ENCODE assay signal across 1 cellular context in the genomic region with DNA sequence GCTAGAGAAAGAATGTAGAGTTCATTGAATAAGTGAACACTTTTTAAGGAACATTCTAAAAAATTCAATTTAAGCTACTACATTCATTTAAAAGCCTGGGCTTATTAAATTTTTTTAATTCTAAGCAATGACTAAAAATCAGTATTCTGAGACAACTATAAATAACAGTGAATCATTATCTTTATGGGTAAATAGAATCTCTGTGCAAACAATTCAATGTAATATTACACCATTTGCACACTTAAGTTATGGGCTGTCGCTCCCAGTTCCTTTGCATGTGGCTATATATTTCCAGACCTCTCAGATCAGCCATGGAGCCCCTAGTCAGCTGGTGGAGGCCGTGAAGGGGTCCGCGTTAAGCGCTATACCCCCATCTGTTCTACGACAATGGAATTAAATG.
TF ChIP-seq lines count a peak whose summit lies in the region.

No MANE protein-coding gene starts in this region.

TF ChIP-seq in GM23338, 12 proteins besides CTCF, POLR2A, EP300 and RAD21 (continued from another document):
- TF ChIP-seq, protein P1, sequence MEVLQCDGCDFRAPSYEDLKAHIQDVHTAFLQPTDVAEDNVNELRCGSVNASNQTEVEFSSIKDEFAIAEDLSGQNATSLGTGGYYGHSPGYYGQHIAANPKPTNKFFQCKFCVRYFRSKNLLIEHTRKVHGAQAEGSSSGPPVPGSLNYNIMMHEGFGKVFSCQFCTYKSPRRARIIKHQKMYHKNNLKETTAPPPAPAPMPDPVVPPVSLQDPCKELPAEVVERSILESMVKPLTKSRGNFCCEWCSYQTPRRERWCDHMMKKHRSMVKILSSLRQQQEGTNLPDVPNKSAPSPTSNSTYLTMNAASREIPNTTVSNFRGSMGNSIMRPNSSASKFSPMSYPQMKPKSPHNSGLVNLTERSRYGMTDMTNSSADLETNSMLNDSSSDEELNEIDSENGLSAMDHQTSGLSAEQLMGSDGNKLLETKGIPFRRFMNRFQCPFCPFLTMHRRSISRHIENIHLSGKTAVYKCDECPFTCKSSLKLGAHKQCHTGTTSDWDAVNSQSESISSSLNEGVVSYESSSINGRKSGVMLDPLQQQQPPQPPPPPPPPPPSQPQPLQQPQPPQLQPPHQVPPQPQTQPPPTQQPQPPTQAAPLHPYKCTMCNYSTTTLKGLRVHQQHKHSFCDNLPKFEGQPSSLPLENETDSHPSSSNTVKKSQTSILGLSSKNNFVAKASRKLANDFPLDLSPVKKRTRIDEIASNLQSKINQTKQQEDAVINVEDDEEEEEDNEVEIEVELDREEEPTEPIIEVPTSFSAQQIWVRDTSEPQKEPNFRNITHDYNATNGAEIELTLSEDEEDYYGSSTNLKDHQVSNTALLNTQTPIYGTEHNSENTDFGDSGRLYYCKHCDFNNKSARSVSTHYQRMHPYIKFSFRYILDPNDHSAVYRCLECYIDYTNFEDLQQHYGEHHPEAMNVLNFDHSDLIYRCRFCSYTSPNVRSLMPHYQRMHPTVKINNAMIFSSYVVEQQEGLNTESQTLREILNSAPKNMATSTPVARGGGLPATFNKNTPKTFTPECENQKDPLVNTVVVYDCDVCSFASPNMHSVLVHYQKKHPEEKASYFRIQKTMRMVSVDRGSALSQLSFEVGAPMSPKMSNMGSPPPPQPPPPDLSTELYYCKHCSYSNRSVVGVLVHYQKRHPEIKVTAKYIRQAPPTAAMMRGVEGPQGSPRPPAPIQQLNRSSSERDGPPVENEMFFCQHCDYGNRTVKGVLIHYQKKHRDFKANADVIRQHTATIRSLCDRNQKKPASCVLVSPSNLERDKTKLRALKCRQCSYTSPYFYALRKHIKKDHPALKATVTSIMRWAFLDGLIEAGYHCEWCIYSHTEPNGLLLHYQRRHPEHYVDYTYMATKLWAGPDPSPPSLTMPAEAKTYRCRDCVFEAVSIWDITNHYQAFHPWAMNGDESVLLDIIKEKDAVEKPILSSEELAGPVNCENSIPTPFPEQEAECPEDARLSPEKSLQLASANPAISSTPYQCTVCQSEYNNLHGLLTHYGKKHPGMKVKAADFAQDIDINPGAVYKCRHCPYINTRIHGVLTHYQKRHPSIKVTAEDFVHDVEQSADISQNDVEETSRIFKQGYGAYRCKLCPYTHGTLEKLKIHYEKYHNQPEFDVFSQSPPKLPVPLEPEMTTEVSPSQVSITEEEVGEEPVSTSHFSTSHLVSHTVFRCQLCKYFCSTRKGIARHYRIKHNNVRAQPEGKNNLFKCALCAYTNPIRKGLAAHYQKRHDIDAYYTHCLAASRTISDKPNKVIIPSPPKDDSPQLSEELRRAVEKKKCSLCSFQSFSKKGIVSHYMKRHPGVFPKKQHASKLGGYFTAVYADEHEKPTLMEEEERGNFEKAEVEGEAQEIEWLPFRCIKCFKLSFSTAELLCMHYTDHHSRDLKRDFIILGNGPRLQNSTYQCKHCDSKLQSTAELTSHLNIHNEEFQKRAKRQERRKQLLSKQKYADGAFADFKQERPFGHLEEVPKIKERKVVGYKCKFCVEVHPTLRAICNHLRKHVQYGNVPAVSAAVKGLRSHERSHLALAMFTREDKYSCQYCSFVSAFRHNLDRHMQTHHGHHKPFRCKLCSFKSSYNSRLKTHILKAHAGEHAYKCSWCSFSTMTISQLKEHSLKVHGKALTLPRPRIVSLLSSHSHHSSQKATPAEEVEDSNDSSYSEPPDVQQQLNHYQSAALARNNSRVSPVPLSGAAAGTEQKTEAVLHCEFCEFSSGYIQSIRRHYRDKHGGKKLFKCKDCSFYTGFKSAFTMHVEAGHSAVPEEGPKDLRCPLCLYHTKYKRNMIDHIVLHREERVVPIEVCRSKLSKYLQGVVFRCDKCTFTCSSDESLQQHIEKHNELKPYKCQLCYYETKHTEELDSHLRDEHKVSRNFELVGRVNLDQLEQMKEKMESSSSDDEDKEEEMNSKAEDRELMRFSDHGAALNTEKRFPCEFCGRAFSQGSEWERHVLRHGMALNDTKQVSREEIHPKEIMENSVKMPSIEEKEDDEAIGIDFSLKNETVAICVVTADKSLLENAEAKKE (CRISPR knock-in tag; IDR thresholded peaks at IDR 0.05) = no peak
- TF ChIP-seq JUNB (IDR thresholded peaks at IDR 0.05; ENCODE audit: unreplicated experiment) (no peak), ZNF114 (CRISPR knock-in tag; IDR thresholded peaks at IDR 0.05) (no peak)
